In the genomic region with DNA sequence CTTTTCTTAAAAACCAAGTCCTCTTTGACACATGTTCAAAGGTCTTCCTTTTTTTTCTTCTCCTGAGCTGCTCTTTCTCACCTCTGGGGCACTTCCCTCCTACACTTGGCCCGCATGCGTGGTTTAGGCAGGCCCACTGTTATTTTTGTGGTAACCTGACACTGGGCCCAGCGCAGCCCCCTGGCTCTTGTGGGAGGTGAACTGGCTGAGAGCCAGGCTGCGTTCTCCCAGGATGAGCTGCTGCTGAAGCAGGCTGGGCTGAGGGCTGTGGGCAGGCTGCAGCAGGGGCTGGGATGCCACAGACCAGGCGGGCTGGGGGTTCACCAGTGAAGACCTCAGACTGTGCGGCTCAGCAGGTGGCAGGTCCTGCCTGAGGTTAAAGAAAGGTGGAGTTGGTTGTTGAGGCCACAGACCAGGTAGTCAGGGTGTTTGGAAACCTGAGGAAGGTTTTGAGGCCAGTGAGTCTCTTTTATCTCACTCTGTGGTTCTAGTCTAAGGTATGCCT, we compare ENCODE assay signal across 8 cellular contexts.
DNase-seq lines count a peak whose midpoint lies in the region; ATAC-seq and TF ChIP-seq lines count a peak whose summit lies in the region.

No MANE protein-coding gene starts in this region.

- peak; percentile 92 for ATAC-seq in omental fat pad (ENCODE audit: low FRiP score)
- ATAC-seq in stimulated activated naive B cell treated with anti-CD40 and anti-IgM and Interleukin-4, amounts not matched to agents 10 μg/mL and 1 μg/mL and 100 μg/mL, for 72 hours (replicated peaks): no peak
- ATAC-seq in HG03108 (IDR thresholded peaks at IDR 0.05; ENCODE audit: unreplicated experiment): no peak
- ATAC-seq in HG03457 (IDR thresholded peaks at IDR 0.05; ENCODE audit: unreplicated experiment): no peak

- H3K4me3 Mint-ChIP-seq in stimulated activated naive B cell treated with anti-CD40 and anti-IgM and Interleukin-4, amounts not matched to agents 10 μg/mL and 1 μg/mL and 100 μg/mL, for 72 hours: no peak overlapping the region

- DNase-seq in H4 (ENCODE audit: low spot score): peak; percentile 95
- peak; percentile 95 for DNase-seq in NCI-H226
- DNase-seq in choroid plexus epithelial cell (ENCODE audit: low read depth): peak; percentile 95
- peak; percentile 48 for DNase-seq in omental fat pad (ENCODE audit: low spot score)
- no peak for DNase-seq in stimulated activated naive B cell treated with anti-CD40 and anti-IgM and Interleukin-4, amounts not matched to agents 10 μg/mL and 1 μg/mL and 100 μg/mL, for 72 hours
- DNase-seq in SKM-1 (lab: John Stamatoyannopoulos, UW; ENCODE audit: unreplicated experiment): no peak

- H3K4me3 ChIP-seq in choroid plexus epithelial cell (ENCODE audit: low read depth, low read length): no peak overlapping the region

- no peaks in the 10 kb centered on the region for H3K36me3 Mint-ChIP-seq in stimulated activated naive B cell treated with anti-CD40 and anti-IgM and Interleukin-4, amounts not matched to agents 10 μg/mL and 1 μg/mL and 100 μg/mL, for 72 hours

- peak; percentile 14 for TF ChIP-seq CTCF in choroid plexus epithelial cell (conservative IDR thresholded peaks at IDR 0.05; ENCODE audit: low read depth, low read length)
- no peak for TF ChIP-seq CTCF in omental fat pad (IDR thresholded peaks at IDR 0.05)

- H3K27ac Mint-ChIP-seq in stimulated activated naive B cell treated with anti-CD40 and anti-IgM and Interleukin-4, amounts not matched to agents 10 μg/mL and 1 μg/mL and 100 μg/mL, for 72 hours: no peak overlapping the region

- H3K4me1 Mint-ChIP-seq in stimulated activated naive B cell treated with anti-CD40 and anti-IgM and Interleukin-4, amounts not matched to agents 10 μg/mL and 1 μg/mL and 100 μg/mL, for 72 hours: no peaks in the 10 kb centered on the region

- no peaks in the 10 kb centered on the region for H3K9me3 Mint-ChIP-seq in stimulated activated naive B cell treated with anti-CD40 and anti-IgM and Interleukin-4, amounts not matched to agents 10 μg/mL and 1 μg/mL and 100 μg/mL, for 72 hours

- H3K27me3 Mint-ChIP-seq in stimulated activated naive B cell treated with anti-CD40 and anti-IgM and Interleukin-4, amounts not matched to agents 10 μg/mL and 1 μg/mL and 100 μg/mL, for 72 hours: peaks cover 9 to 11% of the 10 kb centered on the region in 2 donors

Comparison
In these comparisons a context has a peak if more than half of its experiments do, and no peak if none do; other contexts are left out.
1. DNase-seq: peak in H4 (single experiment), NCI-H226 (single experiment), choroid plexus epithelial cell (single experiment) and omental fat pad (single experiment); none in stimulated activated naive B cell treated with anti-CD40 and anti-IgM and Interleukin-4, amounts not matched to agents 10 μg/mL and 1 μg/mL and 100 μg/mL, for 72 hours (single experiment) and SKM-1 (single experiment).